ENCODE assay signal across 13 cellular contexts in genomic region chr10:35875281-35875680, GRCh38.
DNase-seq lines count a peak whose midpoint lies in the region; ATAC-seq and TF ChIP-seq lines count a peak whose summit lies in the region.
"Had no signal": no experiment of that assay in that cellular context is flagged by ENCODE, and none has a peak within 500 bp of the region (broad histone marks: within the 10 kb centered on the region; RNA-seq: fewer than 3 reads in every experiment).

No MANE protein-coding gene starts in this region.

- H3K4me1 Mint-ChIP-seq in osteocyte (ENCODE audit: unreplicated experiment) = peaks cover 48% of the 10 kb centered on the region
- H3K4me1 Mint-ChIP-seq: activated B cell treated with CpG ODN at 0.5 μM for 24 hours; activated naive CD4-positive, alpha-beta T cell treated with anti-CD3 and anti-CD28 coated beads, Interleukin-2, amount 10 ng/mL, durations not matched to agents 7 days and 5 days had no signal

- peak overlapping the region; percentile 56 for H3K27ac Mint-ChIP-seq in osteocyte (ENCODE audit: unreplicated experiment)
- H3K27ac Mint-ChIP-seq: activated B cell treated with CpG ODN at 0.5 μM for 24 hours; activated naive CD4-positive, alpha-beta T cell treated with anti-CD3 and anti-CD28 coated beads, Interleukin-2, amount 10 ng/mL, durations not matched to agents 7 days and 5 days had no signal

- H3K36me3 ChIP-seq in SK-N-MC (ENCODE audit: insufficient read depth, low read length) = no peaks in the 10 kb centered on the region

- no peak overlapping the region for H3K4me3 ChIP-seq in SK-N-MC

- no peaks in the 10 kb centered on the region for H3K27me3 Mint-ChIP-seq in osteocyte (ENCODE audit: unreplicated experiment)
- H3K27me3 Mint-ChIP-seq: activated B cell treated with CpG ODN at 0.5 μM for 24 hours; activated naive CD4-positive, alpha-beta T cell treated with anti-CD3 and anti-CD28 coated beads, Interleukin-2, amount 10 ng/mL, durations not matched to agents 7 days and 5 days had no signal

- H3K27ac ChIP-seq in SK-N-MC = peak overlapping the region; percentile 71
- H3K27ac ChIP-seq: parathyroid adenoma had no signal

- no peaks in the 10 kb centered on the region for H3K36me3 Mint-ChIP-seq in osteocyte (ENCODE audit: unreplicated experiment)
- H3K36me3 Mint-ChIP-seq: activated naive CD4-positive, alpha-beta T cell treated with anti-CD3 and anti-CD28 coated beads, Interleukin-2, amount 10 ng/mL, durations not matched to agents 7 days and 5 days had no signal

- no peaks in the 10 kb centered on the region for H3K9me3 ChIP-seq in SK-N-MC (ENCODE audit: low read depth, low read length)

- H3K9me3 Mint-ChIP-seq in osteocyte (ENCODE audit: unreplicated experiment) = no peaks in the 10 kb centered on the region
- H3K9me3 Mint-ChIP-seq: activated B cell treated with CpG ODN at 0.5 μM for 24 hours; activated naive CD4-positive, alpha-beta T cell treated with anti-CD3 and anti-CD28 coated beads, Interleukin-2, amount 10 ng/mL, durations not matched to agents 7 days and 5 days had no signal

- no peak overlapping the region for H3K9ac ChIP-seq in SK-N-MC (ENCODE audit: insufficient read length)
- H3K9ac ChIP-seq: parathyroid adenoma had no signal

- TF ChIP-seq CTCF in osteocyte (IDR thresholded peaks at IDR 0.05) = no peak

- DNase-seq in EH (ENCODE audit: low read depth) (peak; percentile 90), SK-N-MC (ENCODE audit: low read depth, low spot score) (no peak), hepatic stellate cell (ENCODE audit: low spot score) (peak; percentile 47), osteocyte (ENCODE audit: extremely low spot score, unreplicated experiment) (no peak), cerebellar cortex (ENCODE audit: low spot score) (no peak), UCSD-AML1 (lab: John Stamatoyannopoulos, UW; ENCODE audit: unreplicated experiment) (no peak)
- DNase-seq in effector CD4-positive, alpha-beta T cell = no peak
- DNase-seq: activated B cell treated with CpG ODN at 0.5 μM for 24 hours; activated naive CD4-positive, alpha-beta T cell treated with anti-CD3 and anti-CD28 coated beads, Interleukin-2, amount 10 ng/mL, durations not matched to agents 7 days and 5 days; NCI-H187 treated with DMSO at 0.1 percent for 48 hours; stimulated activated CD4-positive, alpha-beta T cell treated with anti-CD3 and anti-CD28 coated beads, Interleukin-4, amount 100 ng/mL, for 1 hour had no signal

- ATAC-seq in HG03175 (IDR thresholded peaks at IDR 0.05; ENCODE audit: unreplicated experiment) = no peak

- H3K4me3 Mint-ChIP-seq in osteocyte (ENCODE audit: unreplicated experiment) = peak overlapping the region; percentile 42
- H3K4me3 Mint-ChIP-seq: activated B cell treated with CpG ODN at 0.5 μM for 24 hours; activated naive CD4-positive, alpha-beta T cell treated with anti-CD3 and anti-CD28 coated beads, Interleukin-2, amount 10 ng/mL, durations not matched to agents 7 days and 5 days had no signal

Comparison
In these comparisons a context has a peak if more than half of its experiments do, and no peak if none do; other contexts are left out.
1. DNase-seq: peak in EH (single experiment) and hepatic stellate cell (single experiment); none in SK-N-MC (single experiment), osteocyte (single experiment), effector CD4-positive, alpha-beta T cell (single experiment), cerebellar cortex (single experiment) and UCSD-AML1 (single experiment).